Comparison of ENCODE assay signal across 3 cellular contexts in the genomic region with DNA sequence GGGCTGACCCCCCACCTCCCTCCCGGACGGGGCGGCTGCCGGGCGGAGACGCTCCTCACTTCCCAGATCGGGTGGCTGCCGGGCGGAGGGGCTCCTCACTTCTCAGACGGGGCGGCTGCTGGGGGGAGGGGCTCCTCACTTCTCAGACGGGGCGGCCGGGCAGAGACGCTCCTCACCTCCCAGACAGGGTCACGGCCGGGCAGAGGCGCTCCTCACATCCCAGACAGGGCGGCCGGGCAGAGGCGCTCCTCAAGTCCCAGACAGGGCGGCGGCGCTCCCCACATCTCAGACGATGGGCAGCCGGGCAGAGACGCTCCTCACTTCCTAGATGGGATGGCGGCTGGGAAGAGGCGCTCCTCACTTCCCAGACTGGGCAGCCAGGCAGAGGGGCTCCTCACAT. TPM values are rescaled to one million over a fixed set of nuclear protein-coding genes. Genes with fewer than 3 reads are reported as not detected.
"Had no signal": no experiment of that assay in that cellular context is flagged by ENCODE, and none has a peak within 500 bp of the region (broad histone marks: within the 10 kb centered on the region; RNA-seq: fewer than 3 reads in every experiment).

No MANE protein-coding gene starts in this region.

RNA-seq across cellular contexts. Expression of a gene that starts 24.0 kb away (rescaled TPM):
- total RNA-seq: GM23248, H4, HFFc6 had no signal
